Comparison of ENCODE assay signal across 12 cellular contexts in genomic region chr17:75475144-75475835, GRCh38. TPM values are rescaled to one million over a fixed set of nuclear protein-coding genes. Genes with fewer than 3 reads are reported as not detected.
DNase-seq lines count a peak whose midpoint lies in the region; ATAC-seq and TF ChIP-seq lines count a peak whose summit lies in the region.
"Had no signal": no experiment of that assay in that cellular context is flagged by ENCODE, and none has a peak within 500 bp of the region (broad histone marks: within the 10 kb centered on the region; RNA-seq: fewer than 3 reads in every experiment).

No MANE protein-coding gene starts in this region.

- H3K4me2 ChIP-seq in BLaER1 = peak overlapping the region; percentile 64
- H3K4me2 ChIP-seq: PC-9 had no signal

- no peaks in the 10 kb centered on the region for H3K27me3 Mint-ChIP-seq in activated naive CD8-positive, alpha-beta T cell treated with anti-CD3 and anti-CD28 coated beads for 36 hours
- H3K27me3 Mint-ChIP-seq: naive thymus-derived CD4-positive, alpha-beta T cell had no signal

- peaks cover 19% of the 10 kb centered on the region; the same call in 1 of the 2 replicates for H4K20me1 ChIP-seq in BLaER1

- intact Hi-C loops in left lung (cut with DNase I) (no loop called here), sciatic nerve (cut with DNase I) (no loop called here)

- peak overlapping the region; percentile 64 for H3K27ac ChIP-seq in BLaER1
- H3K27ac ChIP-seq in left lung = peak overlapping the region; percentile 39 to 61
- H3K27ac ChIP-seq: PC-9 had no signal

- no peak overlapping the region for H3K27ac Mint-ChIP-seq in activated naive CD8-positive, alpha-beta T cell treated with anti-CD3 and anti-CD28 coated beads for 36 hours

- peak overlapping the region; percentile 63 for H3K9ac ChIP-seq in BLaER1

- H3K36me3 ChIP-seq in BLaER1 = peaks cover 86% of the 10 kb centered on the region
- H3K36me3 ChIP-seq in left lung = peaks cover 0 to 50% of the 10 kb centered on the region in 2 donors
- peaks cover 16% of the 10 kb centered on the region for H3K36me3 ChIP-seq in BE2C

- H3K9me3 ChIP-seq in BLaER1 (no peaks in the 10 kb centered on the region), left lung (no peaks in the 10 kb centered on the region), BE2C (no peaks in the 10 kb centered on the region)

- H3K4me3 Mint-ChIP-seq in activated naive CD8-positive, alpha-beta T cell treated with anti-CD3 and anti-CD28 coated beads for 36 hours = no peak overlapping the region
- H3K4me3 Mint-ChIP-seq: naive thymus-derived CD4-positive, alpha-beta T cell had no signal

- no peaks in the 10 kb centered on the region for H3K9me3 Mint-ChIP-seq in activated naive CD8-positive, alpha-beta T cell treated with anti-CD3 and anti-CD28 coated beads for 36 hours
- H3K9me3 Mint-ChIP-seq: naive thymus-derived CD4-positive, alpha-beta T cell had no signal

- peaks cover 4% of the 10 kb centered on the region for H3K36me3 Mint-ChIP-seq in activated naive CD8-positive, alpha-beta T cell treated with anti-CD3 and anti-CD28 coated beads for 36 hours

- ATAC-seq in left lung (no peak), sciatic nerve (peak; percentile 51), HG02642 (IDR thresholded peaks at IDR 0.05; ENCODE audit: poor library complexity, unreplicated experiment) (no peak), HG03097 (IDR thresholded peaks at IDR 0.05; ENCODE audit: low FRiP score, unreplicated experiment) (no peak)
- ATAC-seq: naive thymus-derived CD4-positive, alpha-beta T cell had no signal

- DNase-seq in dermis blood vessel endothelial cell (peak; percentile 33), left lung (peak in 1 of 2 donors; percentile 28), sciatic nerve (ENCODE audit: low spot score) (no peak), BE2C (no peak)
- no peak for DNase-seq in activated naive CD8-positive, alpha-beta T cell treated with anti-CD3 and anti-CD28 coated beads for 36 hours
- DNase-seq: Kasumi-1; naive thymus-derived CD4-positive, alpha-beta T cell; PC-9; stimulated activated naive CD4-positive, alpha-beta T cell had no signal

- H3K4me3 ChIP-seq in BLaER1 (no peak overlapping the region), left lung (no peak overlapping the region), BE2C (ENCODE audit: low read depth, low read length) (no peak overlapping the region)
- H3K4me3 ChIP-seq: PC-9 had no signal

- H3K4me1 ChIP-seq in BLaER1 (peaks cover 95% of the 10 kb centered on the region), left lung (peaks cover 14 to 22% of the 10 kb centered on the region in 2 donors), BE2C (no peaks in the 10 kb centered on the region)

- H3K4me1 Mint-ChIP-seq in activated naive CD8-positive, alpha-beta T cell treated with anti-CD3 and anti-CD28 coated beads for 36 hours = no peaks in the 10 kb centered on the region

- TF ChIP-seq CTCF in left lung (IDR thresholded peaks at IDR 0.05) (no peak), BE2C (IDR thresholded peaks at IDR 0.05; ENCODE audit: low read depth, low read length) (no peak)

- H3K27me3 ChIP-seq in BLaER1 = no peaks in the 10 kb centered on the region
- no peaks in the 10 kb centered on the region for H3K27me3 ChIP-seq in left lung
- H3K27me3 ChIP-seq in BE2C = no peaks in the 10 kb centered on the region

RNA-seq across cellular contexts. Expression of gene TMEM94, which starts 18.9 kb away (rescaled TPM):
- total RNA-seq in dermis blood vessel endothelial cell (50.4 and 70.6 TPM in 2 replicates), left lung (10 to 100 TPM; 68.4 to 74.3 TPM), sciatic nerve (86.8 TPM)
- total RNA-seq in activated naive CD8-positive, alpha-beta T cell treated with anti-CD3 and anti-CD28 coated beads for 36 hours = 10 to 100 TPM; 46.6 to 55.5 TPM
- 69.8 TPM for polyA plus RNA-seq in BE2C (2012; ENCODE audit: insufficient read depth, insufficient read length, low read depth)

RNA-seq across cellular contexts. Expression of gene CASKIN2, which starts 40.0 kb away (rescaled TPM):
- total RNA-seq in dermis blood vessel endothelial cell (12.1 and 30.4 TPM in 2 replicates), left lung (10 to 100 TPM; 43.8 to 74.4 TPM), sciatic nerve (127 TPM)
- 1 to 10 TPM; 4.3 to 4.5 TPM for total RNA-seq in activated naive CD8-positive, alpha-beta T cell treated with anti-CD3 and anti-CD28 coated beads for 36 hours
- polyA plus RNA-seq in BE2C (2012; ENCODE audit: insufficient read depth, insufficient read length, low read depth) = 28.5 TPM

RNA-seq across cellular contexts. Expression of gene TSEN54, which starts 41.0 kb away (rescaled TPM):
- total RNA-seq in dermis blood vessel endothelial cell = 14.5 and 16.8 TPM in 2 replicates
- total RNA-seq in left lung = 10 to 100 TPM; 15.8 to 22.9 TPM
- total RNA-seq in sciatic nerve = 26.1 TPM
- 10 to 100 TPM; 44.6 to 45.5 TPM for total RNA-seq in activated naive CD8-positive, alpha-beta T cell treated with anti-CD3 and anti-CD28 coated beads for 36 hours
- 71.6 TPM for polyA plus RNA-seq in BE2C (2012; ENCODE audit: insufficient read depth, insufficient read length, low read depth)

RNA-seq across cellular contexts. Expression of gene LLGL2, which starts 50.2 kb away (rescaled TPM):
- 14.8 and 21.9 TPM in 2 replicates for total RNA-seq in dermis blood vessel endothelial cell
- 100 to 1,000 TPM; 161 to 173 TPM for total RNA-seq in left lung
- total RNA-seq in sciatic nerve = 11.0 TPM
- total RNA-seq in activated naive CD8-positive, alpha-beta T cell treated with anti-CD3 and anti-CD28 coated beads for 36 hours = 1 to 10 TPM; 4.8 to 5.0 TPM
- 2.7 TPM for polyA plus RNA-seq in BE2C (2012; ENCODE audit: insufficient read depth, insufficient read length, low read depth)
